11 cellular contexts compared by ENCODE assay signal in the genomic region with DNA sequence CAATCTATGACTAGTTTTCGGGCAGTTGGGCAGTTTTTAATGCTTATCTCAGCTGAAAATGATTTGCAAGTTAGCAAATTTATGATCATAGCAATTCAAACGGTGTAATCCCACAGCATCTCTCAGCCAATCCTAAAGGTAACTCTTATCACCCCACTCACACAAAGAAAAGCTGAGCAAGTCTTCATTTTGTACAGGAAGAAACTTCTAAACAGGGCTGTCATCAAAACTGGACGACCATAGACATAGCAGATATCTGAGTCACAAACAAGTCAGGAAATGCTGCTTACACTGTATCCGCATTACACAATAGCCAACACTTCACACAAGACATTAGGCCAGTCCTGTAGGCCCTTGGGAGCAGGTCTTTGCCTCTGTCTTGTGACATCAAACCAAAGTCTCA. TPM values are rescaled to one million over a fixed set of nuclear protein-coding genes. Genes with fewer than 3 reads are reported as not detected.
A peak's percentile ranks its signal among the peaks of the same experiment; 100 is the strongest.
DNase-seq lines count a peak whose midpoint lies in the region; ATAC-seq, FAIRE-seq and TF ChIP-seq lines count a peak whose summit lies in the region.
"Had no signal": no experiment of that assay in that cellular context is flagged by ENCODE, and none has a peak within 500 bp of the region (broad histone marks: within the 10 kb centered on the region; RNA-seq: fewer than 3 reads in every experiment).

No MANE protein-coding gene starts in this region.

- H3K4me2 ChIP-seq in IMR-90 (ENCODE audit: low read depth, low read length) (peak overlapping the region; percentile 11; the same call in 1 of the 2 replicates), astrocyte (ENCODE audit: low read length) (peak overlapping the region; percentile 85)

- TF ChIP-seq CTCF in IMR-90 (conservative IDR thresholded peaks at IDR 0.05; ENCODE audit: low read depth, low read length) = no peak
- no peak for TF ChIP-seq CTCF in astrocyte (IDR thresholded peaks at IDR 0.05; ENCODE audit: insufficient read depth, low read depth, low read length)
- no peak for TF ChIP-seq CTCF in D721Med (IDR thresholded peaks at IDR 0.05; ENCODE audit: insufficient read depth, missing control alignments)

- no peaks in the 10 kb centered on the region for H3K27me3 Mint-ChIP-seq in astrocyte (ENCODE audit: low read depth, unreplicated experiment)

- H3K36me3 Mint-ChIP-seq in astrocyte (ENCODE audit: low read depth, unreplicated experiment) = peaks cover 9% of the 10 kb centered on the region
- H3K36me3 Mint-ChIP-seq: CD4-positive, alpha-beta memory T cell had no signal

- peaks cover 0 to 15% of the 10 kb centered on the region in 2 experiments; a peak in 2 of 4 replicates for H3K79me1 ChIP-seq in IMR-90 (ENCODE audit: low read depth in 1 of 2, low read length in 2 of 2)

- H3K27ac Mint-ChIP-seq in astrocyte (ENCODE audit: unreplicated experiment) = peak overlapping the region; percentile 99
- H3K27ac Mint-ChIP-seq: CD4-positive, alpha-beta memory T cell had no signal

- H3K18ac ChIP-seq in IMR-90 (ENCODE audit: low read depth, low read length) = peak overlapping the region; percentile 65; the same call in 1 of the 2 replicates

- peak overlapping the region; percentile 99; the same call in 1 of the 2 replicates for H2AK5ac ChIP-seq in IMR-90 (ENCODE audit: low read depth, low read length)

- H3K27ac ChIP-seq in ACC112 (ENCODE audit: low read depth, low read length) = peak overlapping the region; percentile 85
- H3K27ac ChIP-seq in IMR-90 (ENCODE audit: insufficient read depth, low read length) = peak overlapping the region; percentile 18; the same call in 1 of the 2 replicates
- H3K27ac ChIP-seq in astrocyte (ENCODE audit: low read depth, low read length) = peak overlapping the region; percentile 90
- H3K27ac ChIP-seq: ascending aorta had no signal

- DNase-seq in IMR-90 (peak; percentile 96), astrocyte (ENCODE audit: low read depth) (peak; percentile 99), kidney tubule cell (ENCODE audit: low spot score) (peak; percentile 94), frontal cortex (ENCODE audit: low spot score in 2 of 2) (no peak), D721Med (ENCODE audit: insufficient read length, low spot score) (no peak), NCI-H1694 treated with DMSO at 0.1 percent for 48 hours (lab: John Stamatoyannopoulos, UW) (no peak)
- DNase-seq: CD4-positive, alpha-beta memory T cell; NCI-H2171 treated with DMSO at 0.1 percent for 48 hours had no signal

- intact Hi-C loops in IMR-90 (cut with micrococcal nuclease) = loop anchor here (5.0 kb wide), 5 partner anchors 251 to 586 kb away; no protein-coding TSS in a partner anchor

- H4K20me1 ChIP-seq in IMR-90 (ENCODE audit: insufficient read depth, low read length) (peaks cover 14% of the 10 kb centered on the region), astrocyte (ENCODE audit: insufficient read depth, low read length) (peaks cover 20% of the 10 kb centered on the region)

- peak overlapping the region; percentile 87; the same call in 1 of the 2 replicates for H3K4ac ChIP-seq in IMR-90 (ENCODE audit: low read depth, low read length)

- peak overlapping the region; percentile 65 for H3K56ac ChIP-seq in IMR-90 (ENCODE audit: extremely low read depth, insufficient read depth, low read length)

- H4K8ac ChIP-seq in IMR-90 (ENCODE audit: low read depth in 2 of 2, low read length in 2 of 2) = peak overlapping the region; percentile 28 to 81

- peaks cover 14% of the 10 kb centered on the region; the same call in 1 of the 2 replicates for H3K9me1 ChIP-seq in IMR-90 (ENCODE audit: insufficient read depth, low read length)

- H3K27me3 ChIP-seq in ACC112 (ENCODE audit: insufficient read depth, low read length) (no peaks in the 10 kb centered on the region), IMR-90 (ENCODE audit: control insufficient read depth, insufficient read depth, low read length) (no peaks in the 10 kb centered on the region), astrocyte (ENCODE audit: insufficient read depth, low read length) (no peaks in the 10 kb centered on the region)
- H3K27me3 ChIP-seq: ascending aorta had no signal

- H2BK120ac ChIP-seq in IMR-90 (ENCODE audit: low read depth, low read length) = peak overlapping the region; percentile 96

- ATAC-seq in IMR-90 (ENCODE audit: low read depth) = peak; percentile 18
- no peak for ATAC-seq in HG03432 (IDR thresholded peaks at IDR 0.05; ENCODE audit: unreplicated experiment)

- POLR2A ChIA-PET in IMR-90 (lab: Charles Lee; ENCODE audit: unreplicated experiment) = interaction anchor here (0.5 to 0.7 kb wide), 2 partner anchors 262 to 695 kb away, joined by 3 to 4 read pairs; no protein-coding TSS in a partner anchor

- H2BK15ac ChIP-seq in IMR-90 (ENCODE audit: low read depth, low read length) = peak overlapping the region; percentile 99; the same call in 2 of the 3 replicates

- no peaks in the 10 kb centered on the region for H3K9me3 ChIP-seq in IMR-90 (ENCODE audit: control insufficient read depth, insufficient read depth, low read length)
- H3K9me3 ChIP-seq in astrocyte (ENCODE audit: insufficient read depth, low read depth, low read length) = peaks cover 2% of the 10 kb centered on the region
- H3K9me3 ChIP-seq: ascending aorta had no signal

- H3K79me2 ChIP-seq in ACC112 (ENCODE audit: control insufficient read depth, insufficient read depth, low read length, unreplicated experiment) (peaks cover 20% of the 10 kb centered on the region), astrocyte (ENCODE audit: insufficient read depth, low read length) (peaks cover 24% of the 10 kb centered on the region)

- TF ChIP-seq RAD21 in IMR-90 (IDR thresholded peaks at IDR 0.05; ENCODE audit: low read length) = no peak

- no TSS peak for BruUV-seq in IMR-90 (replicated peaks; lab: Mats Ljungman, UMichigan)

- peaks cover 32% of the 10 kb centered on the region for H3K4me1 Mint-ChIP-seq in astrocyte (ENCODE audit: low read depth, unreplicated experiment)

- no peak overlapping the region for H3K4me3 Mint-ChIP-seq in astrocyte (ENCODE audit: unreplicated experiment)
- H3K4me3 Mint-ChIP-seq: CD4-positive, alpha-beta memory T cell had no signal

- H3K4me1 ChIP-seq in ACC112 (ENCODE audit: control insufficient read depth, insufficient read depth, low read length, unreplicated experiment) = peaks cover 36% of the 10 kb centered on the region
- peaks cover 20% of the 10 kb centered on the region for H3K4me1 ChIP-seq in IMR-90 (ENCODE audit: control insufficient read depth, insufficient read depth, low read length)
- H3K4me1 ChIP-seq in astrocyte (ENCODE audit: insufficient read depth, low read length) = peaks cover 36% of the 10 kb centered on the region

- peak overlapping the region; percentile 56 for H3K14ac ChIP-seq in IMR-90 (replicated peaks; ENCODE audit: low read depth, low read length)

- no peak for TF ChIP-seq POLR2A in IMR-90 (IDR thresholded peaks at IDR 0.05; ENCODE audit: low read depth, low read length)

- FAIRE-seq in astrocyte (lab: Jason Lieb, UNC) (peak; percentile 95), frontal cortex (lab: Jason Lieb, UNC) (no peak), D721Med (lab: Jason Lieb, UNC) (no peak)

- H4K91ac ChIP-seq in IMR-90 (ENCODE audit: insufficient read depth, low read depth, low read length) = peak overlapping the region; percentile 85

- H3K36me3 ChIP-seq in ACC112 (ENCODE audit: insufficient read depth, low read length) (no peaks in the 10 kb centered on the region), IMR-90 (ENCODE audit: control insufficient read depth, insufficient read depth, low read length) (no peaks in the 10 kb centered on the region), astrocyte (ENCODE audit: insufficient read depth, low read length) (no peaks in the 10 kb centered on the region)
- H3K36me3 ChIP-seq: ascending aorta had no signal

- dilution Hi-C loops in IMR-90 (cut with HindIII; ENCODE audit: low sequenced_read_pairs, unreplicated experiment) = no loop called here

- no peak overlapping the region; the same call in 1 of the 2 replicates for H3K9ac ChIP-seq in IMR-90 (ENCODE audit: low read depth, low read length)
- H3K9ac ChIP-seq in astrocyte (ENCODE audit: low read length) = peak overlapping the region; percentile 91

- 14% methylated on average over 1 of the region's 4 CpGs; no CpG with 5 or more reads in 1 of the 2 experiments for WGBS in IMR-90 (ENCODE audit: extremely low coverage in 2 of 2, insufficient read length in 1 of 2), 2 experiments

- H4K5ac ChIP-seq in IMR-90 (ENCODE audit: low read depth, low read length) = peak overlapping the region; percentile 93; the same call in 1 of the 2 replicates

- H3K4me3 ChIP-seq in ACC112 (ENCODE audit: low read depth, low read length) (peak overlapping the region; percentile 85; the same call in 1 of the 2 replicates), IMR-90 (ENCODE audit: insufficient read depth, low read depth, low read length) (no peak overlapping the region), astrocyte (ENCODE audit: insufficient read depth, low read depth, low read length) (no peak overlapping the region)
- H3K4me3 ChIP-seq: ascending aorta had no signal

- H3K9me3 Mint-ChIP-seq in astrocyte (ENCODE audit: unreplicated experiment) = peaks cover 3% of the 10 kb centered on the region
- H3K9me3 Mint-ChIP-seq: CD4-positive, alpha-beta memory T cell had no signal

- H2BK20ac ChIP-seq in IMR-90 (ENCODE audit: low read depth, low read length) = peak overlapping the region; percentile 85

- peak overlapping the region; percentile 32; the same call in 1 of the 2 replicates for H3K23ac ChIP-seq in IMR-90 (ENCODE audit: low read depth, low read length)

- CTCF ChIA-PET in IMR-90 (lab: Yijun Ruan, JAX) = interaction anchor here (0.7 to 2.6 kb wide), 4 partner anchors 158 to 741 kb away, joined by 3 to 12 read pairs (median 4); no protein-coding TSS in a partner anchor

- peak overlapping the region; percentile 69 for H2BK5ac ChIP-seq in IMR-90 (ENCODE audit: low read depth, low read length, poor library complexity, severe bottlenecking)

- H2AK9ac ChIP-seq in IMR-90 (replicated peaks; ENCODE audit: low read depth, low read length, poor library complexity) = no peak overlapping the region

- H2AFZ ChIP-seq in ACC112 (ENCODE audit: low read length, unreplicated experiment) = peak overlapping the region; percentile 87
- H2AFZ ChIP-seq in IMR-90 (replicated peaks; ENCODE audit: low read length, poor library complexity) = no peak overlapping the region
- H2AFZ ChIP-seq in astrocyte (ENCODE audit: low read depth, low read length) = no peak overlapping the region

- in situ Hi-C loops in IMR-90 (cut with MboI; ENCODE audit: low sequenced_read_pairs) = loop anchor here (10.0 kb wide), 2 partner anchors 608 to 848 kb away; no protein-coding TSS in a partner anchor

RNA-seq across cellular contexts. Expression of gene ENC1, which starts 2.6 kb away (rescaled TPM):
- 55.8 and 70.8 TPM in 2 replicates for total RNA-seq in IMR-90 (2012; rRNA removed)
- polyA plus RNA-seq in IMR-90 (2012; rRNA removed) = 24.9 and 25.6 TPM in 2 replicates
- 6.4 and 35.1 TPM in 2 replicates for polyA plus RNA-seq in IMR-90 (2012; cell fraction: cytosol; rRNA removed)
- polyA plus RNA-seq in IMR-90 (2012; cell fraction: nucleus; rRNA removed; ENCODE audit: low replicate concordance) = 57.2 and 111 TPM in 2 replicates
- total RNA-seq in astrocyte = 363 and 389 TPM in 2 replicates
- total RNA-seq in frontal cortex = 1,653 TPM

RNA-seq across cellular contexts. Expression of gene HEXB, which starts 41.9 kb away (rescaled TPM):
- total RNA-seq in IMR-90 (2012; rRNA removed) = 76.7 and 132 TPM in 2 replicates
- polyA plus RNA-seq in IMR-90 (2012; rRNA removed) = 102 and 126 TPM in 2 replicates
- 69.7 and 87.7 TPM in 2 replicates for polyA plus RNA-seq in IMR-90 (2012; cell fraction: cytosol; rRNA removed)
- polyA plus RNA-seq in IMR-90 (2012; cell fraction: nucleus; rRNA removed; ENCODE audit: low replicate concordance) = 44.4 and 51.1 TPM in 2 replicates
- total RNA-seq in astrocyte = 96.3 and 99.3 TPM in 2 replicates
- 29.8 TPM for total RNA-seq in frontal cortex

Comparison
In these comparisons a context has a peak if more than half of its experiments do, and no peak if none do; other contexts are left out.
1. H3K27ac ChIP-seq: peak in every context shown above with its lines; median percentile 90 in astrocyte; 85 in ACC112; 18 in IMR-90.
2. DNase-seq: peak in IMR-90 (single experiment), astrocyte (single experiment) and kidney tubule cell (single experiment); none in frontal cortex (0 of 2), D721Med (single experiment) and NCI-H1694 treated with DMSO at 0.1 percent for 48 hours (single experiment).